Comparison of ENCODE assay signal across 8 cellular contexts in genomic region chr20:49320460-49320859, GRCh38. TPM values are rescaled to one million over a fixed set of nuclear protein-coding genes. Genes with fewer than 3 reads are reported as not detected.
DNase-seq lines count a peak whose midpoint lies in the region; ATAC-seq and TF ChIP-seq lines count a peak whose summit lies in the region.

No MANE protein-coding gene starts in this region.

- H3K27me3 Mint-ChIP-seq in activated CD4-positive, alpha-beta T cell treated with anti-CD3 and anti-CD28 coated beads, Interleukin-2, amount 10 ng/mL, durations not matched to agents 7 days and 5 days = peaks cover 62% of the 10 kb centered on the region

- H3K9me3 Mint-ChIP-seq in activated CD4-positive, alpha-beta T cell treated with anti-CD3 and anti-CD28 coated beads, Interleukin-2, amount 10 ng/mL, durations not matched to agents 7 days and 5 days = no peaks in the 10 kb centered on the region

- peaks cover 36% of the 10 kb centered on the region for H3K4me1 Mint-ChIP-seq in activated CD4-positive, alpha-beta T cell treated with anti-CD3 and anti-CD28 coated beads, Interleukin-2, amount 10 ng/mL, durations not matched to agents 7 days and 5 days

- WGBS in transverse colon (ENCODE audit: low coverage in 1 of 2), 2 donors = 4% methylated on average over 1 of the region's 1 CpG; no CpG with 5 or more reads in 1 of the 2 donors

- POLR2A ChIA-PET in activated CD4-positive, alpha-beta T cell treated with anti-CD3 and anti-CD28 coated beads, Interleukin-2, amount 10 ng/mL, durations not matched to agents 7 days and 5 days (lab: Charles Lee) = no interaction called here
- POLR2A ChIA-PET in PC-9 (lab: Charles Lee; ENCODE audit: unreplicated experiment) = interaction anchor here (0.6 kb wide), 2 partner anchors 16 to 33 kb away, joined by 4 to 6 read pairs; no protein-coding TSS in a partner anchor

- no peaks in the 10 kb centered on the region for H4K20me1 ChIP-seq in PC-9 (ENCODE audit: insufficient read depth)

- peaks cover 5% of the 10 kb centered on the region for H3K27me3 ChIP-seq in PC-9 (ENCODE audit: insufficient read depth, low read depth)
- H3K27me3 ChIP-seq in transverse colon = peaks cover 62% of the 10 kb centered on the region

- intact Hi-C loops in PC-9 (cut with micrococcal nuclease; ENCODE audit: unreplicated experiment) (no loop called here), transverse colon (cut with DNase I; ENCODE audit: low total_unique reads) (no loop called here)

- H3K27ac ChIP-seq in PC-9 (no peak overlapping the region), transverse colon (no peak overlapping the region)

- TF ChIP-seq CTCF in PC-9 (conservative IDR thresholded peaks at IDR 0.05) = peak; percentile 71
- peak in 3 of 5 experiments; percentile 6 to 15 (median 10) for TF ChIP-seq CTCF in transverse colon (IDR thresholded peaks at IDR 0.05)

- H3K36me3 Mint-ChIP-seq in activated CD4-positive, alpha-beta T cell treated with anti-CD3 and anti-CD28 coated beads, Interleukin-2, amount 10 ng/mL, durations not matched to agents 7 days and 5 days (ENCODE audit: low read depth) = peaks cover 4% of the 10 kb centered on the region

- no peaks in the 10 kb centered on the region for H3K9me2 ChIP-seq in PC-9 (ENCODE audit: insufficient read depth)

- DNase-seq in activated CD4-positive, alpha-beta T cell treated with anti-CD3 and anti-CD28 coated beads for 48 hours = peak; percentile 11
- DNase-seq in activated CD4-positive, alpha-beta T cell treated with anti-CD3 and anti-CD28 coated beads, Interleukin-2, amount 10 ng/mL, durations not matched to agents 7 days and 5 days = no peak
- DNase-seq in PC-9 (peak; percentile 48 to 64), fibroblast of gingiva (ENCODE audit: low read depth) (peak; percentile 42), transverse colon (no peak), occipital lobe (lab: John Stamatoyannopoulos, UW) (no peak), NCI-H128 (lab: John Stamatoyannopoulos, UW; ENCODE audit: unreplicated experiment) (no peak)

- in situ Hi-C loops in transverse colon (cut with MboI; ENCODE audit: low pct_ligation_motif_present in 1 of 4, low pct_unique_long_range_greater_than_20kb in 1 of 4, low sequenced_read_pairs in 3 of 4) = no loop called here

- BruUV-seq in PC-9 (replicated peaks; lab: Mats Ljungman, UMichigan) = no TSS peak

- no peaks in the 10 kb centered on the region for H3K79me2 ChIP-seq in PC-9 (ENCODE audit: low read depth)

- TF ChIP-seq POLR2A in transverse colon (IDR thresholded peaks at IDR 0.05) = no peak

- no peak overlapping the region for H3K4me2 ChIP-seq in PC-9

- H3K36me3 ChIP-seq in PC-9 (ENCODE audit: low read depth) (no peaks in the 10 kb centered on the region), transverse colon (no peaks in the 10 kb centered on the region)

- H3K4me1 ChIP-seq in PC-9 (replicated peaks; ENCODE audit: insufficient read depth) (no peaks in the 10 kb centered on the region), transverse colon (peaks cover 6 to 15% (median 13%) of the 10 kb centered on the region in 4 donors)

- no peak overlapping the region for H3K4me3 ChIP-seq in PC-9
- H3K4me3 ChIP-seq in transverse colon = no peak overlapping the region

- no peak overlapping the region for H2AFZ ChIP-seq in PC-9

- peaks cover 4% of the 10 kb centered on the region; the same call in 1 of the 2 replicates for H3F3A ChIP-seq in PC-9 (ENCODE audit: insufficient read depth, low read depth)

- H3K9me3 ChIP-seq in PC-9 (ENCODE audit: insufficient read depth, low read depth) (no peaks in the 10 kb centered on the region), transverse colon (no peaks in the 10 kb centered on the region)

- no peak for ATAC-seq in GM19324 (IDR thresholded peaks at IDR 0.05; ENCODE audit: low FRiP score, unreplicated experiment)

- no peak overlapping the region for H3K4me3 Mint-ChIP-seq in activated CD4-positive, alpha-beta T cell treated with anti-CD3 and anti-CD28 coated beads, Interleukin-2, amount 10 ng/mL, durations not matched to agents 7 days and 5 days

- no peak for TF ChIP-seq EP300 in transverse colon (IDR thresholded peaks at IDR 0.05; ENCODE audit: low read depth)

- CTCF ChIA-PET in activated CD4-positive, alpha-beta T cell treated with anti-CD3 and anti-CD28 coated beads, Interleukin-2, amount 10 ng/mL, durations not matched to agents 7 days and 5 days (lab: Charles Lee) = interaction anchor here (0.7 to 2.1 kb wide), 3 partner anchors 10 to 221 kb away, joined by 3 to 8 read pairs (median 4); no protein-coding TSS in a partner anchor
- CTCF ChIA-PET in PC-9 (lab: Charles Lee) = interaction anchor here (0.6 to 3.0 kb wide), 6 partner anchors 44 to 1130 kb away, joined by 3 to 12 read pairs (median 4); no protein-coding TSS in a partner anchor

- no peak overlapping the region for H3K27ac Mint-ChIP-seq in activated CD4-positive, alpha-beta T cell treated with anti-CD3 and anti-CD28 coated beads, Interleukin-2, amount 10 ng/mL, durations not matched to agents 7 days and 5 days

RNA-seq across cellular contexts. Expression of gene ZNFX1, which starts 42.6 kb away (rescaled TPM):
- total RNA-seq in activated CD4-positive, alpha-beta T cell treated with anti-CD3 and anti-CD28 coated beads, Interleukin-2, amount 10 ng/mL, durations not matched to agents 7 days and 5 days = 10 to 100 TPM; 79.7 to 85.3 TPM
- 24.1 and 29.7 TPM in 2 replicates for total RNA-seq in PC-9 (2021)
- 10 to 100 TPM; 29.1 to 35.4 (median 33.5) TPM for total RNA-seq in transverse colon
- total RNA-seq in occipital lobe = 14.0 TPM

Comparison
In these comparisons a context has a peak if more than half of its experiments do, and no peak if none do; other contexts are left out.
1. DNase-seq: peak in activated CD4-positive, alpha-beta T cell treated with anti-CD3 and anti-CD28 coated beads for 48 hours (single experiment), PC-9 (2 of 2) and fibroblast of gingiva (single experiment); none in activated CD4-positive, alpha-beta T cell treated with anti-CD3 and anti-CD28 coated beads, Interleukin-2, amount 10 ng/mL, durations not matched to agents 7 days and 5 days (single experiment), transverse colon (single experiment), occipital lobe (single experiment) and NCI-H128 (single experiment).